15 cellular contexts compared by ENCODE assay signal in genomic region chr2:98732430-98733051, GRCh38. TPM values are rescaled to one million over a fixed set of nuclear protein-coding genes. Genes with fewer than 3 reads are reported as not detected.
DNase-seq lines count a peak whose midpoint lies in the region; ATAC-seq and TF ChIP-seq lines count a peak whose summit lies in the region.
"Had no signal": no experiment of that assay in that cellular context is flagged by ENCODE, and none has a peak within 500 bp of the region (broad histone marks: within the 10 kb centered on the region; RNA-seq: fewer than 3 reads in every experiment).

No MANE protein-coding gene starts in this region.

- H3K4me3 Mint-ChIP-seq in activated naive CD4-positive, alpha-beta T cell treated with anti-CD3 and anti-CD28 coated beads, Interleukin-2, amount 50 U/mL, for 24 hours = peak overlapping the region; percentile 91
- H3K4me3 Mint-ChIP-seq in activated T-helper 17 cell treated with anti-CD3 and anti-CD28 coated beads, Interleukin-2, amount 50 U/mL, for 72 hours = peak overlapping the region; percentile 90
- H3K4me3 Mint-ChIP-seq in memory B cell = peak overlapping the region; percentile 77

- no peak overlapping the region for H3K27ac ChIP-seq in thoracic aorta
- H3K27ac ChIP-seq: SJCRH30 had no signal

- H3K4me3 ChIP-seq in thoracic aorta = peak overlapping the region; percentile 84
- H3K4me3 ChIP-seq: SJCRH30 had no signal

- no peak for ATAC-seq in activated T-helper 17 cell treated with anti-CD3 and anti-CD28 coated beads, Interleukin-2, amount 50 U/mL, for 72 hours (replicated peaks)
- ATAC-seq in memory B cell (ENCODE audit: low read depth) (no peak), thoracic aorta (ENCODE audit: insufficient number of reproducible peaks, low FRiP score, low read depth) (no peak), GM19452 (IDR thresholded peaks at IDR 0.05; ENCODE audit: unreplicated experiment) (no peak)

- no peaks in the 10 kb centered on the region for H3K27me3 ChIP-seq in thoracic aorta (replicated peaks; ENCODE audit: insufficient read depth)
- H3K27me3 ChIP-seq: suprapubic skin had no signal

- H3K4me1 ChIP-seq in thoracic aorta (ENCODE audit: control insufficient read depth in 1 of 2, low read depth in 2 of 2) = peaks cover 19 to 28% of the 10 kb centered on the region in 2 donors
- H3K4me1 ChIP-seq: SJCRH30 had no signal

- no peak for TF ChIP-seq CTCF in thoracic aorta (IDR thresholded peaks at IDR 0.05)

- peaks cover 68% of the 10 kb centered on the region for H3K4me1 Mint-ChIP-seq in activated naive CD4-positive, alpha-beta T cell treated with anti-CD3 and anti-CD28 coated beads, Interleukin-2, amount 50 U/mL, for 24 hours
- peaks cover 38% of the 10 kb centered on the region for H3K4me1 Mint-ChIP-seq in activated T-helper 17 cell treated with anti-CD3 and anti-CD28 coated beads, Interleukin-2, amount 50 U/mL, for 72 hours
- peaks cover 29% of the 10 kb centered on the region for H3K4me1 Mint-ChIP-seq in memory B cell

- no peak for DNase-seq in activated naive CD4-positive, alpha-beta T cell treated with Interleukin-2 at 50 U/mL for 16 hours
- DNase-seq in memory B cell (ENCODE audit: low spot score in 2 of 2) (no peak), thoracic aorta (ENCODE audit: low spot score) (no peak), NCI-H2196 treated with DMSO at 0.1 percent for 48 hours (lab: John Stamatoyannopoulos, UW; ENCODE audit: unreplicated experiment) (no peak), putamen (ENCODE audit: low spot score) (no peak)
- DNase-seq: activated CD4-positive, alpha-beta T cell treated with anti-CD3 and anti-CD28 coated beads for 48 hours; aorta; NCI-H1105; NCI-H82; SJCRH30; stimulated activated CD4-positive, alpha-beta T cell treated with anti-CD3 and anti-CD28 coated beads, Interleukin-4, amount 100 ng/mL, for 4 hours had no signal

- no peaks in the 10 kb centered on the region for H3K9me3 Mint-ChIP-seq in activated naive CD4-positive, alpha-beta T cell treated with anti-CD3 and anti-CD28 coated beads, Interleukin-2, amount 50 U/mL, for 24 hours
- peaks cover 3% of the 10 kb centered on the region for H3K9me3 Mint-ChIP-seq in activated T-helper 17 cell treated with anti-CD3 and anti-CD28 coated beads, Interleukin-2, amount 50 U/mL, for 72 hours
- H3K9me3 Mint-ChIP-seq in memory B cell = no peaks in the 10 kb centered on the region

- H3K27ac Mint-ChIP-seq in activated naive CD4-positive, alpha-beta T cell treated with anti-CD3 and anti-CD28 coated beads, Interleukin-2, amount 50 U/mL, for 24 hours = peak overlapping the region; percentile 97
- peak overlapping the region; percentile 93 for H3K27ac Mint-ChIP-seq in activated T-helper 17 cell treated with anti-CD3 and anti-CD28 coated beads, Interleukin-2, amount 50 U/mL, for 72 hours
- peak overlapping the region; percentile 87 for H3K27ac Mint-ChIP-seq in memory B cell

- no peaks in the 10 kb centered on the region for H3K9me3 ChIP-seq in thoracic aorta
- H3K9me3 ChIP-seq: SJCRH30, suprapubic skin had no signal

- H3K36me3 Mint-ChIP-seq in activated naive CD4-positive, alpha-beta T cell treated with anti-CD3 and anti-CD28 coated beads, Interleukin-2, amount 50 U/mL, for 24 hours = no peaks in the 10 kb centered on the region
- peaks cover 25% of the 10 kb centered on the region for H3K36me3 Mint-ChIP-seq in activated T-helper 17 cell treated with anti-CD3 and anti-CD28 coated beads, Interleukin-2, amount 50 U/mL, for 72 hours (ENCODE audit: low read depth)
- no peaks in the 10 kb centered on the region for H3K36me3 Mint-ChIP-seq in memory B cell

- no peaks in the 10 kb centered on the region for H3K36me3 ChIP-seq in thoracic aorta
- H3K36me3 ChIP-seq: SJCRH30, suprapubic skin had no signal

- H3K27me3 Mint-ChIP-seq in activated naive CD4-positive, alpha-beta T cell treated with anti-CD3 and anti-CD28 coated beads, Interleukin-2, amount 50 U/mL, for 24 hours = no peaks in the 10 kb centered on the region
- H3K27me3 Mint-ChIP-seq in activated T-helper 17 cell treated with anti-CD3 and anti-CD28 coated beads, Interleukin-2, amount 50 U/mL, for 72 hours = no peaks in the 10 kb centered on the region
- no peaks in the 10 kb centered on the region for H3K27me3 Mint-ChIP-seq in memory B cell

RNA-seq across cellular contexts. Expression of gene MGAT4A, which starts 1.6 kb away (rescaled TPM):
- total RNA-seq in activated T-helper 17 cell treated with anti-CD3 and anti-CD28 coated beads, Interleukin-2, amount 50 U/mL, for 72 hours = 10 to 100 TPM; 79.7 to 99.0 TPM
- total RNA-seq in thoracic aorta = 10 to 100 TPM; 44.0 to 80.8 TPM
